ENCODE assay signal across 8 cellular contexts in genomic region chr10:61899997-61900828, GRCh38. TPM values are rescaled to one million over a fixed set of nuclear protein-coding genes. Genes with fewer than 3 reads are reported as not detected.
DNase-seq lines count a peak whose midpoint lies in the region; ATAC-seq and TF ChIP-seq lines count a peak whose summit lies in the region.

No MANE protein-coding gene starts in this region.

- peaks cover 51% of the 10 kb centered on the region for H3K4me1 Mint-ChIP-seq in activated naive CD8-positive, alpha-beta T cell (ENCODE audit: low read depth)
- peaks cover 51% of the 10 kb centered on the region for H3K4me1 Mint-ChIP-seq in osteocyte (ENCODE audit: unreplicated experiment)

- no peaks in the 10 kb centered on the region for H3K79me2 ChIP-seq in Karpas-422 (ENCODE audit: low read length)

- H3K27ac Mint-ChIP-seq in activated naive CD8-positive, alpha-beta T cell: peak overlapping the region; percentile 96
- peak overlapping the region; percentile 99 for H3K27ac Mint-ChIP-seq in osteocyte (ENCODE audit: unreplicated experiment)

- no peaks in the 10 kb centered on the region for H3K27me3 ChIP-seq in Karpas-422 (ENCODE audit: low read length)

- H3K9me3 ChIP-seq in Karpas-422 (ENCODE audit: low read length): no peaks in the 10 kb centered on the region

- peak overlapping the region; percentile 76 for H3K4me3 ChIP-seq in Karpas-422 (ENCODE audit: low read length)

- H3K9ac ChIP-seq in Karpas-422 (ENCODE audit: low read length): peak overlapping the region; percentile 77

- no peaks in the 10 kb centered on the region for H3K9me2 ChIP-seq in Karpas-422 (replicated peaks; ENCODE audit: insufficient read depth, low read length)

- H3K27me3 Mint-ChIP-seq in activated naive CD8-positive, alpha-beta T cell: no peaks in the 10 kb centered on the region
- no peaks in the 10 kb centered on the region for H3K27me3 Mint-ChIP-seq in osteocyte (ENCODE audit: unreplicated experiment)

- H3K4me3 Mint-ChIP-seq in activated naive CD8-positive, alpha-beta T cell: peak overlapping the region; percentile 93
- peak overlapping the region; percentile 91 for H3K4me3 Mint-ChIP-seq in osteocyte (ENCODE audit: unreplicated experiment)

- no peaks in the 10 kb centered on the region for H3K36me3 Mint-ChIP-seq in activated naive CD8-positive, alpha-beta T cell
- no peaks in the 10 kb centered on the region for H3K36me3 Mint-ChIP-seq in osteocyte (ENCODE audit: unreplicated experiment)

- peak overlapping the region; percentile 97 for H3K27ac ChIP-seq in Karpas-422 (ENCODE audit: low read length)

- no peaks in the 10 kb centered on the region for H3K9me3 Mint-ChIP-seq in activated naive CD8-positive, alpha-beta T cell (ENCODE audit: low read depth)
- no peaks in the 10 kb centered on the region for H3K9me3 Mint-ChIP-seq in osteocyte (ENCODE audit: unreplicated experiment)

- ATAC-seq in GM21737 (IDR thresholded peaks at IDR 0.05; ENCODE audit: unreplicated experiment) (peak; percentile 29), Right ventricle myocardium superior (ENCODE audit: poor library complexity) (peak; percentile 33)

- H4K20me1 ChIP-seq in Karpas-422 (ENCODE audit: insufficient read depth, low read depth, low read length): no peaks in the 10 kb centered on the region

- DNase-seq in G401 (ENCODE audit: low spot score): peak; percentile 69
- peak; percentile 93 for DNase-seq in Karpas-422
- peak; percentile 75 for DNase-seq in RKO (ENCODE audit: low spot score)
- peak; percentile 75 for DNase-seq in Right ventricle myocardium superior
- DNase-seq in osteocyte (ENCODE audit: extremely low spot score, unreplicated experiment): no peak
- DNase-seq in COLO829 (ENCODE audit: low spot score): no peak

- peaks cover 72% of the 10 kb centered on the region for H3K4me1 ChIP-seq in Karpas-422 (ENCODE audit: low read length)

- H3K36me3 ChIP-seq in Karpas-422 (ENCODE audit: insufficient read depth, low read length): no peaks in the 10 kb centered on the region

- in situ Hi-C loops in G401 (cut with HindIII; ENCODE audit: low sequenced_read_pairs): no loop called here

- intact Hi-C loops in Right ventricle myocardium superior (cut with DNase I): loop anchor here (2.0 to 10.0 kb wide), 3 partner anchors 95 to 347 kb away; no protein-coding TSS in a partner anchor

- no peak for TF ChIP-seq CTCF in osteocyte (IDR thresholded peaks at IDR 0.05)

- no peak overlapping the region for H2AFZ ChIP-seq in Karpas-422 (ENCODE audit: low read length)

- peak overlapping the region; percentile 82 for H3K4me2 ChIP-seq in Karpas-422 (ENCODE audit: low read depth, low read length, poor library complexity, severe bottlenecking)

RNA-seq across cellular contexts. Expression of gene ARID5B, which starts 1.3 kb away (rescaled TPM):
- 8.6 and 12.4 TPM in 2 replicates for total RNA-seq in G401 (2014; rRNA removed; shearing (Covaris generic))
- 1.3 and 5.9 TPM in 2 replicates for total RNA-seq in Karpas-422 (2014; rRNA removed; shearing (Covaris generic); ENCODE audit: low replicate concordance)
- total RNA-seq in Right ventricle myocardium superior (13.2 TPM), osteocyte (87.3 and 89.4 TPM in 2 replicates)

Comparison
In these comparisons a context has a peak if more than half of its experiments do, and no peak if none do; other contexts are left out.
1. DNase-seq: peak in G401 (single experiment), Karpas-422 (single experiment), RKO (single experiment) and Right ventricle myocardium superior (single experiment); none in osteocyte (single experiment) and COLO829 (single experiment).